32 cellular contexts compared by ENCODE assay signal in the genomic region with DNA sequence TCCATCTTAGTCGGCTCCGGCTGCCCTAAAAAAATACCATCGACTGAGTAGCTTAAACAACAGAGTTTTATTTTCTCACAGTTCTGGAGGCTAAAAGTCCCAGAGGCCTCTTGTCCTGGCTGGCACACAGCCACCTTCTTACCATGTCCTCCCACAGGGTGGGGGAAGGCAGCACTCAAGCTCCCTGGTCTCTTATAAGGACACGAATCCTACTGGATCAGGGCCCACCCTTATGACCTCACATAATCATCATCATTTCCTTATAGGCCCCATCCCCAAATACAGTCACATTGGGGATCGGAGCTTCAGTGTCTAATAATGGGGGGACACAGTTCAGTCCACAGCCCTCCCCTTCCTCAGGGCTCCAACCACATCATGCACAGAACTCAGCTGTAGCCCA. TPM values are rescaled to one million over a fixed set of nuclear protein-coding genes. Genes with fewer than 3 reads are reported as not detected.
"Had no signal": no experiment of that assay in that cellular context is flagged by ENCODE, and none has a peak within 500 bp of the region (broad histone marks: within the 10 kb centered on the region; RNA-seq: fewer than 3 reads in every experiment).

No MANE protein-coding gene starts in this region.

- H3K27ac ChIP-seq: ascending aorta, breast epithelium, cardiac muscle cell, esophagus muscularis mucosa, foreskin keratinocyte, gastrocnemius medialis had no signal

- H3K9me3 Mint-ChIP-seq: activated CD4-positive, alpha-beta T cell treated with anti-CD3 and anti-CD28 coated beads, Interleukin-2, amount 10 ng/mL, durations not matched to agents 7 days and 5 days; activated naive CD4-positive, alpha-beta T cell treated with anti-CD3 and anti-CD28 coated beads, Interleukin-2, amount 50 U/mL, for 72 hours; activated naive CD8-positive, alpha-beta T cell treated with anti-CD3 and anti-CD28 coated beads, Interleukin-2, amount 10 ng/mL, durations not matched to agents 7 days and 5 days; activated T-cell treated with anti-CD3 and anti-CD28 coated beads, Interleukin-2, amount 50 U/mL, for 24 hours; activated T-cell treated with anti-CD3 and anti-CD28 coated beads, Interleukin-2, amount 50 U/mL, for 72 hours had no signal

- H3K27ac Mint-ChIP-seq: activated CD4-positive, alpha-beta memory T cell treated with anti-CD3 and anti-CD28 coated beads, Interleukin-2, amount 10 ng/mL, durations not matched to agents 7 days and 5 days; activated CD4-positive, alpha-beta T cell treated with anti-CD3 and anti-CD28 coated beads for 36 hours; activated CD4-positive, alpha-beta T cell treated with anti-CD3 and anti-CD28 coated beads, Interleukin-2, amount 10 ng/mL, durations not matched to agents 7 days and 5 days; activated naive CD4-positive, alpha-beta T cell treated with anti-CD3 and anti-CD28 coated beads, Interleukin-2, amount 10 ng/mL, durations not matched to agents 7 days and 5 days; activated naive CD4-positive, alpha-beta T cell treated with anti-CD3 and anti-CD28 coated beads, Interleukin-2, amount 50 U/mL, for 72 hours; activated naive CD8-positive, alpha-beta T cell treated with anti-CD3 and anti-CD28 coated beads, Interleukin-2, amount 10 ng/mL, durations not matched to agents 7 days and 5 days; activated T-cell treated with anti-CD3 and anti-CD28 coated beads, Interleukin-2, amount 50 U/mL, for 24 hours; activated T-cell treated with anti-CD3 and anti-CD28 coated beads, Interleukin-2, amount 50 U/mL, for 72 hours; brain; effector memory CD8-positive, alpha-beta T cell had no signal

- H3K4me1 Mint-ChIP-seq: activated CD4-positive, alpha-beta memory T cell treated with anti-CD3 and anti-CD28 coated beads, Interleukin-2, amount 10 ng/mL, durations not matched to agents 7 days and 5 days; activated CD4-positive, alpha-beta T cell treated with anti-CD3 and anti-CD28 coated beads for 36 hours; activated CD4-positive, alpha-beta T cell treated with anti-CD3 and anti-CD28 coated beads, Interleukin-2, amount 10 ng/mL, durations not matched to agents 7 days and 5 days; activated naive CD4-positive, alpha-beta T cell treated with anti-CD3 and anti-CD28 coated beads, Interleukin-2, amount 10 ng/mL, durations not matched to agents 7 days and 5 days; activated naive CD8-positive, alpha-beta T cell treated with anti-CD3 and anti-CD28 coated beads, Interleukin-2, amount 10 ng/mL, durations not matched to agents 7 days and 5 days; brain had no signal

- H3K27me3 ChIP-seq: ascending aorta, breast epithelium, cardiac muscle cell, esophagus muscularis mucosa, foreskin keratinocyte, gastrocnemius medialis had no signal

- H3K4me3 Mint-ChIP-seq: activated CD4-positive, alpha-beta memory T cell treated with anti-CD3 and anti-CD28 coated beads, Interleukin-2, amount 10 ng/mL, durations not matched to agents 7 days and 5 days; activated CD4-positive, alpha-beta T cell treated with anti-CD3 and anti-CD28 coated beads for 36 hours; activated CD4-positive, alpha-beta T cell treated with anti-CD3 and anti-CD28 coated beads, Interleukin-2, amount 10 ng/mL, durations not matched to agents 7 days and 5 days; activated naive CD4-positive, alpha-beta T cell treated with anti-CD3 and anti-CD28 coated beads, Interleukin-2, amount 10 ng/mL, durations not matched to agents 7 days and 5 days; activated naive CD8-positive, alpha-beta T cell treated with anti-CD3 and anti-CD28 coated beads, Interleukin-2, amount 10 ng/mL, durations not matched to agents 7 days and 5 days; activated T-cell treated with anti-CD3 and anti-CD28 coated beads, Interleukin-2, amount 50 U/mL, for 24 hours; activated T-cell treated with anti-CD3 and anti-CD28 coated beads, Interleukin-2, amount 50 U/mL, for 72 hours; brain; effector memory CD8-positive, alpha-beta T cell had no signal

- DNase-seq: activated CD4-positive, alpha-beta memory T cell treated with anti-CD3 and anti-CD28 coated beads, Interleukin-2, amount 10 ng/mL, durations not matched to agents 7 days and 5 days; activated CD4-positive, alpha-beta T cell treated with anti-CD3 and anti-CD28 coated beads for 36 hours; activated CD4-positive, alpha-beta T cell treated with anti-CD3 and anti-CD28 coated beads, Interleukin-2, amount 10 ng/mL, durations not matched to agents 7 days and 5 days; activated CD4-positive, alpha-beta T cell treated with anti-CD3 and anti-CD28 coated beads, Interleukin-2, amount 50 U/mL, for 4 hours; activated CD4-positive, CD25-positive, alpha-beta regulatory T cell; activated CD4-positive, CD25-positive, alpha-beta regulatory T cell treated with anti-CD3 and anti-CD28 coated beads, Interleukin-2, amount 50 U/mL, for 72 hours; activated CD8-positive, alpha-beta memory T cell treated with anti-CD3 and anti-CD28 coated beads, Interleukin-2, amount 50 U/mL, for 48 hours; activated gamma-delta T cell; activated naive CD4-positive, alpha-beta T cell; activated naive CD4-positive, alpha-beta T cell treated with anti-CD3 and anti-CD28 coated beads, Interleukin-2, amount 10 ng/mL, durations not matched to agents 7 days and 5 days; activated naive CD8-positive, alpha-beta T cell treated with anti-CD3 and anti-CD28 coated beads, Interleukin-2, amount 10 ng/mL, durations not matched to agents 7 days and 5 days; activated T-cell treated with anti-CD3 and anti-CD28 coated beads for 4 hours; activated T-cell treated with anti-CD3 and anti-CD28 coated beads, Interleukin-2, amount 50 U/mL, for 24 hours; activated T-cell treated with anti-CD3 and anti-CD28 coated beads, Interleukin-2, amount 50 U/mL, for 72 hours; central memory CD4-positive, alpha-beta T cell; cerebellar nuclear complex; cortex of kidney; dermis blood vessel endothelial cell; effector CD4-positive, alpha-beta T cell; effector memory CD8-positive, alpha-beta T cell; erythroblast; foreskin keratinocyte; gastrocnemius medialis; glutamatergic neuron; T-helper 2 cell had no signal

- H3K4me3 ChIP-seq: ascending aorta, breast epithelium, cardiac muscle cell, esophagus muscularis mucosa, gastrocnemius medialis had no signal

- H3K36me3 Mint-ChIP-seq: activated naive CD4-positive, alpha-beta T cell treated with anti-CD3 and anti-CD28 coated beads, Interleukin-2, amount 10 ng/mL, durations not matched to agents 7 days and 5 days; activated naive CD4-positive, alpha-beta T cell treated with anti-CD3 and anti-CD28 coated beads, Interleukin-2, amount 50 U/mL, for 72 hours; activated naive CD8-positive, alpha-beta T cell treated with anti-CD3 and anti-CD28 coated beads, Interleukin-2, amount 10 ng/mL, durations not matched to agents 7 days and 5 days; brain had no signal

- H3K36me3 ChIP-seq: ascending aorta, breast epithelium, cardiac muscle cell, esophagus muscularis mucosa, gastrocnemius medialis had no signal

- H3K9me3 ChIP-seq: ascending aorta, breast epithelium, esophagus muscularis mucosa, gastrocnemius medialis had no signal

- H3K4me1 ChIP-seq: ascending aorta, breast epithelium, esophagus muscularis mucosa, foreskin keratinocyte, gastrocnemius medialis had no signal

- H3K27me3 Mint-ChIP-seq: activated CD4-positive, alpha-beta memory T cell treated with anti-CD3 and anti-CD28 coated beads, Interleukin-2, amount 10 ng/mL, durations not matched to agents 7 days and 5 days; activated CD4-positive, alpha-beta T cell treated with anti-CD3 and anti-CD28 coated beads for 36 hours; activated CD4-positive, alpha-beta T cell treated with anti-CD3 and anti-CD28 coated beads, Interleukin-2, amount 10 ng/mL, durations not matched to agents 7 days and 5 days; activated naive CD4-positive, alpha-beta T cell treated with anti-CD3 and anti-CD28 coated beads, Interleukin-2, amount 10 ng/mL, durations not matched to agents 7 days and 5 days; activated naive CD8-positive, alpha-beta T cell treated with anti-CD3 and anti-CD28 coated beads, Interleukin-2, amount 10 ng/mL, durations not matched to agents 7 days and 5 days; activated T-cell treated with anti-CD3 and anti-CD28 coated beads, Interleukin-2, amount 50 U/mL, for 24 hours; brain; effector memory CD8-positive, alpha-beta T cell had no signal

RNA-seq across cellular contexts. Expression of a gene that starts 2.6 kb away (rescaled TPM):
- total RNA-seq: activated CD4-positive, alpha-beta memory T cell treated with anti-CD3 and anti-CD28 coated beads, Interleukin-2, amount 10 ng/mL, durations not matched to agents 7 days and 5 days; activated CD4-positive, alpha-beta T cell treated with anti-CD3 and anti-CD28 coated beads for 36 hours; activated CD4-positive, alpha-beta T cell treated with anti-CD3 and anti-CD28 coated beads, Interleukin-2, amount 10 ng/mL, durations not matched to agents 7 days and 5 days; activated naive CD4-positive, alpha-beta T cell treated with anti-CD3 and anti-CD28 coated beads, Interleukin-2, amount 50 U/mL, for 72 hours; activated naive CD8-positive, alpha-beta T cell treated with anti-CD3 and anti-CD28 coated beads, Interleukin-2, amount 10 ng/mL, durations not matched to agents 7 days and 5 days; activated T-cell treated with anti-CD3 and anti-CD28 coated beads, Interleukin-2, amount 50 U/mL, for 72 hours; ascending aorta; breast epithelium; cardiac muscle cell; dermis blood vessel endothelial cell; esophagus muscularis mucosa; foreskin keratinocyte; gastrocnemius medialis; T-helper 1 cell treated with Interleukin-12 subunit alpha and Interleukin-12 subunit beta and Interleukin-4 antibody, amounts not matched to agents 30 ng/mL and 1 ng/mL, for 36 hours had no signal
- polyA plus RNA-seq: cardiac muscle cell, foreskin keratinocyte had no signal
